8 cellular contexts compared by ENCODE assay signal in genomic region chr15:25783607-25784131, GRCh38.
A peak's percentile ranks its signal among the peaks of the same experiment; 100 is the strongest.
DNase-seq lines count a peak whose midpoint lies in the region; ATAC-seq and TF ChIP-seq lines count a peak whose summit lies in the region.

No MANE protein-coding gene starts in this region.

- no peak overlapping the region for H3K23ac ChIP-seq in mesendoderm (ENCODE audit: low read length)

- BruUV-seq in mammary epithelial cell (replicated peaks; lab: Mats Ljungman, UMichigan): no TSS peak

- H3K79me2 ChIP-seq in mesendoderm (ENCODE audit: control insufficient read depth, insufficient read depth, low read length): no peaks in the 10 kb centered on the region
- no peaks in the 10 kb centered on the region for H3K79me2 ChIP-seq in mammary epithelial cell (ENCODE audit: insufficient read depth, low read length)

- no peak for TF ChIP-seq CTCF in mammary epithelial cell (conservative IDR thresholded peaks at IDR 0.05 in 1 of 2, IDR thresholded peaks at IDR 0.05 in 1 of 2; ENCODE audit: extremely low read depth in 1 of 2, insufficient read depth in 1 of 2, low read depth in 1 of 2, low read length in 2 of 2)

- peak overlapping the region; percentile 31 to 84 (median 67) for H3K4me2 ChIP-seq in BLaER1 treated with 17β-estradiol and CSF1 and Interleukin-3, amounts not matched to agents 10 nM and 100 nM
- no peak overlapping the region for H3K4me2 ChIP-seq in mesendoderm (ENCODE audit: low read length)
- no peak overlapping the region for H3K4me2 ChIP-seq in mammary epithelial cell (ENCODE audit: insufficient read depth, low read depth, low read length)

- dilution Hi-C loops in mammary epithelial cell (cut with HindIII; ENCODE audit: low sequenced_read_pairs): no loop called here

- H2BK120ac ChIP-seq in mesendoderm (ENCODE audit: low read depth, low read length): no peak overlapping the region

- H2BK5ac ChIP-seq in mesendoderm (ENCODE audit: low read length): no peak overlapping the region

- H3K56ac ChIP-seq in mesendoderm (ENCODE audit: low read length): no peak overlapping the region

- no peak overlapping the region for H3K18ac ChIP-seq in mesendoderm (ENCODE audit: low read length)

- no peak overlapping the region for H4K5ac ChIP-seq in mesendoderm (ENCODE audit: low read length)

- H3K36me3 ChIP-seq in BLaER1 treated with 17β-estradiol and CSF1 and Interleukin-3, amounts not matched to agents 10 nM and 100 nM: peaks cover 0 to 15% (median 12%) of the 10 kb centered on the region in 11 experiments; a peak in 11 of 22 replicates
- H3K36me3 ChIP-seq in mesendoderm (ENCODE audit: control insufficient read depth, insufficient read depth, low read length): no peaks in the 10 kb centered on the region
- H3K36me3 ChIP-seq in mammary epithelial cell (ENCODE audit: insufficient read depth, low read length): no peaks in the 10 kb centered on the region

- no peak overlapping the region for H4K8ac ChIP-seq in mesendoderm (ENCODE audit: low read depth, low read length)

- no peak overlapping the region for H3K4ac ChIP-seq in mesendoderm (ENCODE audit: low read depth, low read length)

- H2AFZ ChIP-seq in mammary epithelial cell (ENCODE audit: low read depth, low read length): no peak overlapping the region

- H2AK5ac ChIP-seq in mesendoderm (ENCODE audit: low read length): no peak overlapping the region

- no peaks in the 10 kb centered on the region for H3K9me3 ChIP-seq in BLaER1 treated with 17β-estradiol and CSF1 and Interleukin-3, amounts not matched to agents 10 nM and 100 nM (replicated peaks in 1 of 11)
- peaks cover 45% of the 10 kb centered on the region for H3K9me3 ChIP-seq in mammary epithelial cell (replicated peaks; ENCODE audit: insufficient read depth, low read length)

- peaks cover 41 to 77% (median 60%) of the 10 kb centered on the region in 10 experiments for H3K4me1 ChIP-seq in BLaER1 treated with 17β-estradiol and CSF1 and Interleukin-3, amounts not matched to agents 10 nM and 100 nM
- H3K4me1 ChIP-seq in mesendoderm (ENCODE audit: control insufficient read depth, low read depth, low read length): no peaks in the 10 kb centered on the region
- H3K4me1 ChIP-seq in mammary epithelial cell (ENCODE audit: insufficient read depth, low read length): no peaks in the 10 kb centered on the region

- in situ Hi-C loops in mammary epithelial cell (cut with MboI; ENCODE audit: low sequenced_read_pairs in 2 of 2): no loop called here

- CTCF ChIA-PET in mammary epithelial cell (lab: Charles Lee; ENCODE audit: low non-redundant PET): no interaction called here

- DNase-seq in M059J (ENCODE audit: low read depth): peak; percentile 12
- DNase-seq in activated naive CD4-positive, alpha-beta T cell treated with anti-CD3 and anti-CD28 coated beads, Interleukin-2, amount 50 U/mL, for 16 hours: peak; percentile 53
- peak; percentile 85 for DNase-seq in mesendoderm
- DNase-seq in mammary epithelial cell: no peak
- DNase-seq in SIG-M5 treated with dmso at 0.1 percent for 504 hours (lab: John Stamatoyannopoulos, UW; ENCODE audit: unreplicated experiment): no peak
- DNase-seq in NK-92 treated with Interleukin-12 subunit alpha and Interleukin-12 subunit beta, amount 100 ng/mL, for 24 hours (lab: John Stamatoyannopoulos, UW): no peak

- intact Hi-C loops in mammary epithelial cell (cut with micrococcal nuclease): no loop called here

- no peak overlapping the region for H3K9ac ChIP-seq in BLaER1 treated with 17β-estradiol and CSF1 and Interleukin-3, amounts not matched to agents 10 nM and 100 nM
- no peak overlapping the region for H3K9ac ChIP-seq in mesendoderm (ENCODE audit: low read length)
- H3K9ac ChIP-seq in mammary epithelial cell (ENCODE audit: insufficient read depth, low read length): no peak overlapping the region

- H2BK15ac ChIP-seq in mesendoderm (replicated peaks; ENCODE audit: low read depth): no peak overlapping the region

- H3K27me3 ChIP-seq in BLaER1 treated with 17β-estradiol and CSF1 and Interleukin-3, amounts not matched to agents 10 nM and 100 nM: peaks cover 0 to 12% (median 0%) of the 10 kb centered on the region in 11 experiments; a peak in 2 of 22 replicates
- H3K27me3 ChIP-seq in mesendoderm (ENCODE audit: insufficient read depth, low read length, poor library complexity) (no peaks in the 10 kb centered on the region), mammary epithelial cell (ENCODE audit: insufficient read depth, low read length) (no peaks in the 10 kb centered on the region)

- H3K79me1 ChIP-seq in mesendoderm (ENCODE audit: low read length): no peaks in the 10 kb centered on the region

- ATAC-seq in HG02885 (IDR thresholded peaks at IDR 0.05; ENCODE audit: poor library complexity, unreplicated experiment): no peak

- no peak overlapping the region for H3K4me3 ChIP-seq in BLaER1 treated with 17β-estradiol and CSF1 and Interleukin-3, amounts not matched to agents 10 nM and 100 nM
- no peak overlapping the region for H3K4me3 ChIP-seq in mesendoderm (ENCODE audit: low read length)
- no peak overlapping the region for H3K4me3 ChIP-seq in mammary epithelial cell (replicated peaks in 1 of 3; ENCODE audit: insufficient read depth in 1 of 3, low read depth in 2 of 3, low read length in 3 of 3)

- no CpG with 5 or more reads among the region's 12 CpGs for WGBS in mesendoderm (ENCODE audit: extremely low coverage, insufficient coverage, low lambda C conversion rate)
- WGBS in mammary epithelial cell (ENCODE audit: low coverage, missing lambda C conversion rate): 50% methylated on average over 10 of the region's 12 CpGs

- peak overlapping the region in 1 of 11 experiments; percentile 14; a peak in 1 of 22 replicates for H3K27ac ChIP-seq in BLaER1 treated with 17β-estradiol and CSF1 and Interleukin-3, amounts not matched to agents 10 nM and 100 nM
- H3K27ac ChIP-seq in mesendoderm (ENCODE audit: low read depth, low read length) (no peak overlapping the region), mammary epithelial cell (ENCODE audit: insufficient read depth, low read depth, low read length) (no peak overlapping the region)

- peaks cover 0 to 11% (median 0%) of the 10 kb centered on the region in 11 experiments; a peak in 1 of 22 replicates for H4K20me1 ChIP-seq in BLaER1 treated with 17β-estradiol and CSF1 and Interleukin-3, amounts not matched to agents 10 nM and 100 nM
- no peaks in the 10 kb centered on the region for H4K20me1 ChIP-seq in mammary epithelial cell (ENCODE audit: insufficient read depth, low read length)

Comparison
In these comparisons a context has a peak if more than half of its experiments do, and no peak if none do; other contexts are left out.
1. H3K4me2 ChIP-seq: peak in BLaER1 treated with 17β-estradiol and CSF1 and Interleukin-3, amounts not matched to agents 10 nM and 100 nM (11 of 11); none in mesendoderm (single experiment) and mammary epithelial cell (single experiment).
2. DNase-seq: peak in M059J (single experiment), activated naive CD4-positive, alpha-beta T cell treated with anti-CD3 and anti-CD28 coated beads, Interleukin-2, amount 50 U/mL, for 16 hours (single experiment) and mesendoderm (single experiment); none in mammary epithelial cell (single experiment), SIG-M5 treated with dmso at 0.1 percent for 504 hours (single experiment) and NK-92 treated with Interleukin-12 subunit alpha and Interleukin-12 subunit beta, amount 100 ng/mL, for 24 hours (single experiment).